9 cellular contexts compared by ENCODE assay signal in the genomic region with DNA sequence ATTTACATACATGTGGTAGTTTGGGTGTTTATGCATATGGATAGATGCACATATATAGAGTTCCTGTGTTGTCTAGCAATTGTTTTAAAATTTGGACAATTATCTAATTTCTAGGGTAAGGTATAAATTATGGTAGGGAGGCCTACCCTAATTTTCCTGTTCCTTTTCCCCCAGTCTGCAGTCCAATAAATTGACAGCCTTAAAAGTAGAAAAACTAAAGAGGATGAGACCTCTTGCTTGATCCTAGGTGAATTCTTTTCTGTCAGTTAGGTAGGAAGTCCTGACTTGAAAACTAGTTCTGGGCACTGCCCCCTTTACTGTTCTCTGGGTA. TPM values are rescaled to one million over a fixed set of nuclear protein-coding genes. Genes with fewer than 3 reads are reported as not detected.
DNase-seq lines count a peak whose midpoint lies in the region; ATAC-seq, FAIRE-seq and TF ChIP-seq lines count a peak whose summit lies in the region.
"Had no signal": no experiment of that assay in that cellular context is flagged by ENCODE, and none has a peak within 500 bp of the region (broad histone marks: within the 10 kb centered on the region; RNA-seq: fewer than 3 reads in every experiment).

No MANE protein-coding gene starts in this region.

- peak overlapping the region; percentile 92 for H3K9ac ChIP-seq in OCI-LY1 (ENCODE audit: low read length)
- H3K9ac ChIP-seq in endocrine pancreas (ENCODE audit: control insufficient read depth, insufficient read depth, low read length): no peak overlapping the region

- peak overlapping the region; percentile 83 for H3K4me2 ChIP-seq in OCI-LY1 (ENCODE audit: low read length)

- no peak for ATAC-seq in HG03460 (IDR thresholded peaks at IDR 0.05; ENCODE audit: unreplicated experiment)

- H3K4me1 ChIP-seq in CD8-positive, alpha-beta memory T cell (ENCODE audit: insufficient read depth, low read length): peaks cover 20% of the 10 kb centered on the region
- H3K4me1 ChIP-seq in OCI-LY1 (ENCODE audit: insufficient read depth, low read length, severe bottlenecking) (peaks cover 47% of the 10 kb centered on the region), endocrine pancreas (ENCODE audit: control insufficient read depth, insufficient read depth, low read length) (peaks cover 11% of the 10 kb centered on the region)

- H3K79me2 ChIP-seq in OCI-LY1 (ENCODE audit: insufficient read depth, low read length): peaks cover 27% of the 10 kb centered on the region

- FAIRE-seq in RCC 7860 (lab: Jason Lieb, UNC): no peak

- no peaks in the 10 kb centered on the region for H3K27me3 ChIP-seq in CD8-positive, alpha-beta memory T cell (ENCODE audit: insufficient read depth, low read length, poor library complexity, severe bottlenecking)
- H3K27me3 ChIP-seq in OCI-LY1 (ENCODE audit: insufficient read depth, low read length): no peaks in the 10 kb centered on the region
- no peaks in the 10 kb centered on the region for H3K27me3 ChIP-seq in endocrine pancreas (ENCODE audit: control insufficient read depth, insufficient read depth, low read length)

- peak overlapping the region; percentile 96 for H3K4me3 ChIP-seq in CD8-positive, alpha-beta memory T cell (ENCODE audit: low read length)
- peak overlapping the region; percentile 88 for H3K4me3 ChIP-seq in OCI-LY1 (ENCODE audit: low read depth, low read length, poor library complexity, severe bottlenecking)
- H3K4me3 ChIP-seq in endocrine pancreas (ENCODE audit: control insufficient read depth, insufficient read depth, low read length): peak overlapping the region; percentile 67
- H3K4me3 ChIP-seq in foreskin fibroblast (ENCODE audit: low read depth in 1 of 2, low read length in 2 of 2): peak overlapping the region in 1 of 2 donors; percentile 22

- peaks cover 0 to 3% (median 0%) of the 10 kb centered on the region in 5 donors for H3K9me3 Mint-ChIP-seq in CD8-positive, alpha-beta memory T cell
- no peaks in the 10 kb centered on the region for H3K9me3 Mint-ChIP-seq in progenitor cell of endocrine pancreas (ENCODE audit: low read depth)

- H3K4me3 Mint-ChIP-seq in CD8-positive, alpha-beta memory T cell: peak overlapping the region; percentile 90 to 96 (median 93)
- H3K4me3 Mint-ChIP-seq in progenitor cell of endocrine pancreas (ENCODE audit: low read depth): peak overlapping the region; percentile 66

- H3K27ac Mint-ChIP-seq in CD8-positive, alpha-beta memory T cell: peak overlapping the region; percentile 96 to 99 (median 96)
- H3K27ac Mint-ChIP-seq in progenitor cell of endocrine pancreas: no peak overlapping the region

- H3K36me3 Mint-ChIP-seq in CD8-positive, alpha-beta memory T cell: peaks cover 17 to 59% (median 23%) of the 10 kb centered on the region in 3 donors
- peaks cover 8% of the 10 kb centered on the region for H3K36me3 Mint-ChIP-seq in progenitor cell of endocrine pancreas (ENCODE audit: insufficient read depth)

- peaks cover 52 to 60% (median 52%) of the 10 kb centered on the region in 3 donors for H3K4me1 Mint-ChIP-seq in CD8-positive, alpha-beta memory T cell
- H3K4me1 Mint-ChIP-seq in progenitor cell of endocrine pancreas (ENCODE audit: low read depth): peaks cover 37% of the 10 kb centered on the region

- DNase-seq in CD8-positive, alpha-beta memory T cell: no peak
- DNase-seq in progenitor cell of endocrine pancreas (ENCODE audit: low spot score, unreplicated experiment): no peak
- no peak for DNase-seq in mucosa of gallbladder (ENCODE audit: low spot score)
- DNase-seq in RCC 7860 (ENCODE audit: low spot score): no peak
- no peak for DNase-seq in foreskin fibroblast

- no peaks in the 10 kb centered on the region for H3K9me2 ChIP-seq in OCI-LY1 (ENCODE audit: low read depth, low read length)

- no peaks in the 10 kb centered on the region; the same call in 1 of the 2 replicates for H3F3A ChIP-seq in OCI-LY1 (ENCODE audit: insufficient read depth, low read length)

- H3K27me3 Mint-ChIP-seq in CD8-positive, alpha-beta memory T cell: peaks cover 0 to 2% of the 10 kb centered on the region in 2 donors
- peaks cover 19% of the 10 kb centered on the region for H3K27me3 Mint-ChIP-seq in progenitor cell of endocrine pancreas

- TF ChIP-seq CTCF in OCI-LY1 (IDR thresholded peaks at IDR 0.05; ENCODE audit: low read length) (no peak), progenitor cell of endocrine pancreas (IDR thresholded peaks at IDR 0.05; ENCODE audit: unreplicated experiment) (no peak), foreskin fibroblast (IDR thresholded peaks at IDR 0.05; ENCODE audit: low read depth, low read length) (no peak)

- CTCF ChIA-PET in CD8-positive, alpha-beta memory T cell (lab: Charles Lee): interaction anchor here (1.6 to 5.7 kb wide), 6 partner anchors 9 to 382 kb away, joined by 3 to 56 read pairs (median 13); partner anchors contain the start of gene BORCS5

- H3K27ac ChIP-seq in CD8-positive, alpha-beta memory T cell (ENCODE audit: low read depth, low read length): peak overlapping the region; percentile 98
- peak overlapping the region; percentile 98 for H3K27ac ChIP-seq in OCI-LY1 (ENCODE audit: low read depth, low read length, poor library complexity, severe bottlenecking)

- POLR2A ChIA-PET in CD8-positive, alpha-beta memory T cell (lab: Charles Lee): interaction anchor here (0.6 to 6.8 kb wide), 13 partner anchors 9 to 448 kb away, joined by 3 to 197 read pairs (median 4); partner anchors contain the start of genes BORCS5 and GPR19

- H2AFZ ChIP-seq in OCI-LY1 (ENCODE audit: low read length): no peak overlapping the region

- H4K20me1 ChIP-seq in OCI-LY1 (ENCODE audit: insufficient read depth, low read length): no peaks in the 10 kb centered on the region

- H3K36me3 ChIP-seq in CD8-positive, alpha-beta memory T cell (ENCODE audit: insufficient read depth, low read length): peaks cover 23% of the 10 kb centered on the region
- H3K36me3 ChIP-seq in OCI-LY1 (ENCODE audit: insufficient read depth, low read length) (peaks cover 23% of the 10 kb centered on the region), endocrine pancreas (ENCODE audit: control insufficient read depth, insufficient read depth, low read length) (no peaks in the 10 kb centered on the region)

- no peaks in the 10 kb centered on the region for H3K9me3 ChIP-seq in CD8-positive, alpha-beta memory T cell (ENCODE audit: low read length)
- H3K9me3 ChIP-seq in OCI-LY1 (ENCODE audit: low read length) (no peaks in the 10 kb centered on the region), endocrine pancreas (ENCODE audit: control insufficient read depth, low read length) (no peaks in the 10 kb centered on the region)

RNA-seq across cellular contexts. Expression of gene CDKN1B, which starts 2.1 kb away (rescaled TPM):
- 10 to 100 TPM; 47.1 to 48.7 TPM for total RNA-seq in CD8-positive, alpha-beta memory T cell
- 10.0 TPM for polyA plus RNA-seq in CD8-positive, alpha-beta memory T cell
- total RNA-seq in progenitor cell of endocrine pancreas (36.7 and 40.8 TPM in 2 replicates), mucosa of gallbladder (63.0 TPM)

RNA-seq across cellular contexts. Expression of gene GPR19, which starts 19.1 kb away (rescaled TPM):
- 1 to 10 TPM; 9.1 TPM for total RNA-seq in CD8-positive, alpha-beta memory T cell
- 1.3 TPM for polyA plus RNA-seq in CD8-positive, alpha-beta memory T cell
- 1.2 and 2.0 TPM in 2 replicates for total RNA-seq in progenitor cell of endocrine pancreas
- total RNA-seq in mucosa of gallbladder: 0.26 TPM
- total RNA-seq: ureter had no signal
